In genomic region chr6:46491201-46491788, GRCh38 we compare ENCODE assay signal across 8 cellular contexts. TPM values are rescaled to one million over a fixed set of nuclear protein-coding genes. Genes with fewer than 3 reads are reported as not detected.
DNase-seq lines count a peak whose midpoint lies in the region; ATAC-seq and TF ChIP-seq lines count a peak whose summit lies in the region.

Gene RCAN2, minus strand, starts transcription at chr6:46491449.

- peak; percentile 43 for DNase-seq in ACHN
- peak; percentile 64 for DNase-seq in GM13976 (ENCODE audit: low spot score)
- peak; percentile 38 for DNase-seq in HK-2 (ENCODE audit: unreplicated experiment)
- DNase-seq in cerebellar cortex (ENCODE audit: low spot score) = peak; percentile 73
- peak; percentile 43 for DNase-seq in iris pigment epithelial cell (ENCODE audit: low read depth)
- DNase-seq in SKM-1 treated with dmso at 0.1 percent for 144 hours (lab: John Stamatoyannopoulos, UW; ENCODE audit: unreplicated experiment) = no peak

- H3K27me3 ChIP-seq in skeletal muscle satellite cell (ENCODE audit: control insufficient read depth, insufficient read depth, low read length) = peaks cover 20% of the 10 kb centered on the region

- H3K9ac ChIP-seq in skeletal muscle satellite cell (ENCODE audit: low read depth, low read length) = peak within 1 kb of the TSS; percentile 72

- ATAC-seq in SK-N-SH treated with all-trans-retinoic acid at 6 μM for 48 hours = peak; percentile 84

- H3K4me3 ChIP-seq in skeletal muscle satellite cell (ENCODE audit: low read length) = peak within 1 kb of the TSS; percentile 74

- H3K36me3 ChIP-seq in skeletal muscle satellite cell (ENCODE audit: insufficient read depth, low read length) = no peaks in the 10 kb centered on the region

- H3K4me2 ChIP-seq in skeletal muscle satellite cell (ENCODE audit: low read length) = peak within 1 kb of the TSS; percentile 94

- in situ Hi-C loops in ACHN (cut with HindIII; ENCODE audit: low pct_ligation_motif_present, low pct_unique_long_range_greater_than_20kb, low sequenced_read_pairs) (no loop called here), GM13976 (cut with MboI; ENCODE audit: low sequenced_read_pairs, unreplicated experiment) (no loop called here)

- peaks cover 14% of the 10 kb centered on the region for H3K4me1 ChIP-seq in skeletal muscle satellite cell (ENCODE audit: control insufficient read depth, insufficient read depth, low read length)

- no peak for TF ChIP-seq CTCF in GM13976 (IDR thresholded peaks at IDR 0.05; ENCODE audit: borderline replicate concordance, control extremely low read depth, extremely low read depth, insufficient read depth, missing control alignments)

- H3K9me3 ChIP-seq in skeletal muscle satellite cell (replicated peaks; ENCODE audit: low read length) = no peaks in the 10 kb centered on the region

TF ChIP-seq in SK-N-SH treated with all-trans-retinoic acid at 6 μM for 48 hours, 23 proteins besides CTCF, POLR2A, EP300 and RAD21:
- TF ChIP-seq POU6F1 (CRISPR knock-in tag; IDR thresholded peaks at IDR 0.05; ENCODE audit: borderline replicate concordance, low read depth) (no peak), PPARA (CRISPR knock-in tag; IDR thresholded peaks at IDR 0.05; ENCODE audit: borderline replicate concordance) (no peak), ZNF8 (CRISPR knock-in tag; IDR thresholded peaks at IDR 0.05) (no peak), TCF4 (CRISPR knock-in tag; IDR thresholded peaks at IDR 0.05; ENCODE audit: borderline replicate concordance) (no peak), RARB (CRISPR knock-in tag; IDR thresholded peaks at IDR 0.05) (no peak), SNAI2 (CRISPR knock-in tag; IDR thresholded peaks at IDR 0.05) (no peak), TSHZ2 (CRISPR knock-in tag; IDR thresholded peaks at IDR 0.05) (no peak), ZNF565 (CRISPR knock-in tag; conservative IDR thresholded peaks at IDR 0.05; ENCODE audit: low read depth) (no peak), BACH2 (CRISPR knock-in tag; IDR thresholded peaks at IDR 0.05; ENCODE audit: borderline replicate concordance) (no peak), OSR1 (CRISPR knock-in tag; IDR thresholded peaks at IDR 0.05) (no peak), CSDC2 (CRISPR knock-in tag; IDR thresholded peaks at IDR 0.05) (no peak), CREB5 (CRISPR knock-in tag; IDR thresholded peaks at IDR 0.05; ENCODE audit: low read depth) (no peak), ARNTL (CRISPR knock-in tag; IDR thresholded peaks at IDR 0.05; ENCODE audit: borderline replicate concordance, low read depth) (no peak), ZC3H10 (CRISPR knock-in tag; IDR thresholded peaks at IDR 0.05) (no peak), ISL1 (CRISPR knock-in tag; IDR thresholded peaks at IDR 0.05) (no peak), ZFP30 (CRISPR knock-in tag; IDR thresholded peaks at IDR 0.05) (no peak)
- TF ChIP-seq, protein P1, sequence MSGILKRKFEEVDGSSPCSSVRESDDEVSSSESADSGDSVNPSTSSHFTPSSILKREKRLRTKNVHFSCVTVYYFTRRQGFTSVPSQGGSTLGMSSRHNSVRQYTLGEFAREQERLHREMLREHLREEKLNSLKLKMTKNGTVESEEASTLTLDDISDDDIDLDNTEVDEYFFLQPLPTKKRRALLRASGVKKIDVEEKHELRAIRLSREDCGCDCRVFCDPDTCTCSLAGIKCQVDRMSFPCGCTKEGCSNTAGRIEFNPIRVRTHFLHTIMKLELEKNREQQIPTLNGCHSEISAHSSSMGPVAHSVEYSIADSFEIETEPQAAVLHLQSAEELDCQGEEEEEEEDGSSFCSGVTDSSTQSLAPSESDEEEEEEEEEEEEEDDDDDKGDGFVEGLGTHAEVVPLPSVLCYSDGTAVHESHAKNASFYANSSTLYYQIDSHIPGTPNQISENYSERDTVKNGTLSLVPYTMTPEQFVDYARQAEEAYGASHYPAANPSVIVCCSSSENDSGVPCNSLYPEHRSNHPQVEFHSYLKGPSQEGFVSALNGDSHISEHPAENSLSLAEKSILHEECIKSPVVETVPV (CRISPR knock-in tag; IDR thresholded peaks at IDR 0.05) = no peak
- TF ChIP-seq, protein P2, sequence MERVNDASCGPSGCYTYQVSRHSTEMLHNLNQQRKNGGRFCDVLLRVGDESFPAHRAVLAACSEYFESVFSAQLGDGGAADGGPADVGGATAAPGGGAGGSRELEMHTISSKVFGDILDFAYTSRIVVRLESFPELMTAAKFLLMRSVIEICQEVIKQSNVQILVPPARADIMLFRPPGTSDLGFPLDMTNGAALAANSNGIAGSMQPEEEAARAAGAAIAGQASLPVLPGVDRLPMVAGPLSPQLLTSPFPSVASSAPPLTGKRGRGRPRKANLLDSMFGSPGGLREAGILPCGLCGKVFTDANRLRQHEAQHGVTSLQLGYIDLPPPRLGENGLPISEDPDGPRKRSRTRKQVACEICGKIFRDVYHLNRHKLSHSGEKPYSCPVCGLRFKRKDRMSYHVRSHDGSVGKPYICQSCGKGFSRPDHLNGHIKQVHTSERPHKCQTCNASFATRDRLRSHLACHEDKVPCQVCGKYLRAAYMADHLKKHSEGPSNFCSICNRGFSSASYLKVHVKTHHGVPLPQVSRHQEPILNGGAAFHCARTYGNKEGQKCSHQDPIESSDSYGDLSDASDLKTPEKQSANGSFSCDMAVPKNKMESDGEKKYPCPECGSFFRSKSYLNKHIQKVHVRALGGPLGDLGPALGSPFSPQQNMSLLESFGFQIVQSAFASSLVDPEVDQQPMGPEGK (CRISPR knock-in tag; IDR thresholded peaks at IDR 0.05; ENCODE audit: borderline replicate concordance) = no peak

RNA-seq across cellular contexts. Expression of gene RCAN2, which starts in this region (rescaled TPM):
- 0.25 and 1.5 TPM in 2 replicates for total RNA-seq in skeletal muscle satellite cell (2012; rRNA removed)
